ENCODE assay signal across 8 cellular contexts in the genomic region with DNA sequence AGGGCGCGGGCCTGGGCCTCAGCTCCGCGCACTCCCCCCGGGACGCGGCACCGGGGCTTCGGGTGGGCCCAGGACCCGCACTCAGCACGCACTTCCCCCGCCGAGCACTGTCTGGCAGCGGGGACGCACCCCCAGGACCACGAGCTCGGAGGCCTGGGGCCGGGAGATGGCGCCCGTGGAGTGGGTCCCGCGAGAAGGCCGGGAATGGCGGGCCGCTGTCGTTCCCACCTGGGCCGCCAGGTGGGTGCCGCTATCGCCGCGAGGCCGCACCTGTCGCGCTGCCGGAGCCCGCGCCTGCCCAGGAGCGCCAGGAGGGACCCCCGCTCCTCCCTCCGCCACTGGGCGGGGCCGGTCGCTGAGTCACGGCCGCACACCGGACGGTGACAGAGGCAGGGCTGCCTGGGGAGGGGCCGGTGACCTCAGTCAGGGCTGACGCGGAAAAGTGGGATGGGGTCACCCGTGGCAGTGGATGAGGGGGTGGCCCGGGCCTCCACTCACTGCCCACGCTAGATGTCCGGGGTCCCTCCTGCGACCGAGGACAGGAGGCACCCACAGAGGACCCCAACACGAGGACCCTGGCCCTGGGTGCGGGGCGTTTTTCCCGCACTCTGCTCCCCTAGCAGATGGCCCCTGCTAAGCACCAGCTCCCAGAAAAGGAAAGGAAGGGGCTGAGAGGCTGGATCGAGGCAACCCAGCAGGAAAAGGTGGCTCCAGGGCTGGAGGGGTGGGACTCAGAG. TPM values are rescaled to one million over a fixed set of nuclear protein-coding genes. Genes with fewer than 3 reads are reported as not detected.
DNase-seq lines count a peak whose midpoint lies in the region; ATAC-seq and TF ChIP-seq lines count a peak whose summit lies in the region.

No MANE protein-coding gene starts in this region.

- H3K4me3 Mint-ChIP-seq in activated CD4-positive, alpha-beta memory T cell treated with anti-CD3 and anti-CD28 coated beads, Interleukin-2, amount 10 ng/mL, durations not matched to agents 7 days and 5 days: peak overlapping the region; percentile 13
- no peak overlapping the region for H3K4me3 Mint-ChIP-seq in natural killer cell treated with Interleukin-12 subunit alpha and Interleukin-12 subunit beta and Interleukin-15 and Interleukin-18, amount 100 ng/mL, for 72 hours

- WGBS in urinary bladder: 5% methylated on average over 60 of the region's 61 CpGs

- H3K4me3 ChIP-seq in epithelial cell of esophagus (ENCODE audit: low read length) (peak overlapping the region; percentile 25), urinary bladder (ENCODE audit: low read depth, low read length) (peak overlapping the region; percentile 28)

- peaks cover 34% of the 10 kb centered on the region for H3K4me1 Mint-ChIP-seq in activated CD4-positive, alpha-beta memory T cell treated with anti-CD3 and anti-CD28 coated beads, Interleukin-2, amount 10 ng/mL, durations not matched to agents 7 days and 5 days
- peaks cover 11 to 16% of the 10 kb centered on the region in 2 donors for H3K4me1 Mint-ChIP-seq in natural killer cell treated with Interleukin-12 subunit alpha and Interleukin-12 subunit beta and Interleukin-15 and Interleukin-18, amount 100 ng/mL, for 72 hours (ENCODE audit: low read depth in 2 of 2)

- CTCF ChIA-PET in activated CD4-positive, alpha-beta memory T cell treated with anti-CD3 and anti-CD28 coated beads, Interleukin-2, amount 10 ng/mL, durations not matched to agents 7 days and 5 days (lab: Charles Lee): interaction anchor here (1.0 to 3.4 kb wide), 3 partner anchors 33 to 81 kb away, joined by 3 to 14 read pairs (median 9); partner anchors contain the start of gene FAAP100

- no peak overlapping the region for H3K27ac ChIP-seq in urinary bladder (ENCODE audit: low read depth)

- peak; percentile 69 for TF ChIP-seq CTCF in LNCAP (IDR thresholded peaks at IDR 0.05)
- TF ChIP-seq CTCF in epithelial cell of esophagus (IDR thresholded peaks at IDR 0.05; ENCODE audit: insufficient read depth, low read depth, low read length, missing control alignments): peak; percentile 28

- peaks cover 5% of the 10 kb centered on the region for H3K36me3 Mint-ChIP-seq in activated CD4-positive, alpha-beta memory T cell treated with anti-CD3 and anti-CD28 coated beads, Interleukin-2, amount 10 ng/mL, durations not matched to agents 7 days and 5 days (ENCODE audit: low read depth)
- no peaks in the 10 kb centered on the region for H3K36me3 Mint-ChIP-seq in natural killer cell treated with Interleukin-12 subunit alpha and Interleukin-12 subunit beta and Interleukin-15 and Interleukin-18, amount 100 ng/mL, for 72 hours

- H3K36me3 ChIP-seq in urinary bladder (ENCODE audit: insufficient read depth): no peaks in the 10 kb centered on the region

- ATAC-seq in natural killer cell treated with Interleukin-12 subunit alpha and Interleukin-12 subunit beta and Interleukin-15 and Interleukin-18, amount 100 ng/mL, for 72 hours: peak; percentile 48 to 58
- ATAC-seq in HG02870 (IDR thresholded peaks at IDR 0.05; ENCODE audit: unreplicated experiment): no peak

- DNase-seq in COR-L47 (lab: John Stamatoyannopoulos, UW) (peak; percentile 88), epithelial cell of esophagus (ENCODE audit: low read depth) (peak; percentile 53), medulla oblongata (ENCODE audit: extremely low spot score) (no peak)
- peak; percentile 70 for DNase-seq in activated CD4-positive, alpha-beta memory T cell treated with anti-CD3 and anti-CD28 coated beads, Interleukin-2, amount 10 ng/mL, durations not matched to agents 7 days and 5 days
- no peak for DNase-seq in natural killer cell treated with Interleukin-12 subunit alpha and Interleukin-12 subunit beta and Interleukin-15 and Interleukin-18, amount 100 ng/mL, for 72 hours (ENCODE audit: low spot score)

- H3K27ac Mint-ChIP-seq in activated CD4-positive, alpha-beta memory T cell treated with anti-CD3 and anti-CD28 coated beads, Interleukin-2, amount 10 ng/mL, durations not matched to agents 7 days and 5 days: no peak overlapping the region
- no peak overlapping the region for H3K27ac Mint-ChIP-seq in natural killer cell treated with Interleukin-12 subunit alpha and Interleukin-12 subunit beta and Interleukin-15 and Interleukin-18, amount 100 ng/mL, for 72 hours

- peaks cover 11% of the 10 kb centered on the region for H3K27me3 Mint-ChIP-seq in activated CD4-positive, alpha-beta memory T cell treated with anti-CD3 and anti-CD28 coated beads, Interleukin-2, amount 10 ng/mL, durations not matched to agents 7 days and 5 days
- peaks cover 0 to 2% of the 10 kb centered on the region in 2 donors for H3K27me3 Mint-ChIP-seq in natural killer cell treated with Interleukin-12 subunit alpha and Interleukin-12 subunit beta and Interleukin-15 and Interleukin-18, amount 100 ng/mL, for 72 hours

- H3K4me1 ChIP-seq in urinary bladder (ENCODE audit: insufficient read depth): no peaks in the 10 kb centered on the region

- POLR2A ChIA-PET in activated CD4-positive, alpha-beta memory T cell treated with anti-CD3 and anti-CD28 coated beads, Interleukin-2, amount 10 ng/mL, durations not matched to agents 7 days and 5 days (lab: Charles Lee): interaction anchor here (0.7 to 1.5 kb wide), 7 partner anchors 9 to 146 kb away, joined by 3 to 7 read pairs (median 3); partner anchors contain the start of gene FAAP100

- no peaks in the 10 kb centered on the region for H3K9me3 Mint-ChIP-seq in activated CD4-positive, alpha-beta memory T cell treated with anti-CD3 and anti-CD28 coated beads, Interleukin-2, amount 10 ng/mL, durations not matched to agents 7 days and 5 days
- no peaks in the 10 kb centered on the region for H3K9me3 Mint-ChIP-seq in natural killer cell treated with Interleukin-12 subunit alpha and Interleukin-12 subunit beta and Interleukin-15 and Interleukin-18, amount 100 ng/mL, for 72 hours

RNA-seq across cellular contexts. Expression of gene ACTG1, which starts 6.9 kb away (rescaled TPM):
- 1,000 to 10,000 TPM; 3,658 to 3,769 TPM for total RNA-seq in activated CD4-positive, alpha-beta memory T cell treated with anti-CD3 and anti-CD28 coated beads, Interleukin-2, amount 10 ng/mL, durations not matched to agents 7 days and 5 days
- total RNA-seq in natural killer cell treated with Interleukin-12 subunit alpha and Interleukin-12 subunit beta and Interleukin-15 and Interleukin-18, amount 100 ng/mL, for 72 hours: 1,000 to 10,000 TPM; 4,962 to 5,145 TPM
- 2,267 TPM for total RNA-seq in urinary bladder
- 2,840 TPM for polyA plus RNA-seq in urinary bladder

RNA-seq across cellular contexts. Expression of gene FSCN2, which starts 8.7 kb away (rescaled TPM):
- total RNA-seq in activated CD4-positive, alpha-beta memory T cell treated with anti-CD3 and anti-CD28 coated beads, Interleukin-2, amount 10 ng/mL, durations not matched to agents 7 days and 5 days: under 1 TPM; 0.43 to 0.50 TPM
- under 1 TPM; 0.21 to 0.64 TPM for total RNA-seq in natural killer cell treated with Interleukin-12 subunit alpha and Interleukin-12 subunit beta and Interleukin-15 and Interleukin-18, amount 100 ng/mL, for 72 hours
- total RNA-seq in urinary bladder: 0.69 TPM
- 0.43 TPM for polyA plus RNA-seq in urinary bladder

RNA-seq across cellular contexts. Expression of gene FAAP100, which starts 32.7 kb away (rescaled TPM):
- total RNA-seq in activated CD4-positive, alpha-beta memory T cell treated with anti-CD3 and anti-CD28 coated beads, Interleukin-2, amount 10 ng/mL, durations not matched to agents 7 days and 5 days: 10 to 100 TPM; 29.0 TPM
- total RNA-seq in natural killer cell treated with Interleukin-12 subunit alpha and Interleukin-12 subunit beta and Interleukin-15 and Interleukin-18, amount 100 ng/mL, for 72 hours: 10 to 100 TPM; 35.5 to 76.6 TPM
- total RNA-seq in urinary bladder: 14.0 TPM
- polyA plus RNA-seq in urinary bladder: 21.0 TPM

Comparison
In these comparisons a context has a peak if more than half of its experiments do, and no peak if none do; other contexts are left out.
1. DNase-seq: peak in COR-L47 (single experiment), activated CD4-positive, alpha-beta memory T cell treated with anti-CD3 and anti-CD28 coated beads, Interleukin-2, amount 10 ng/mL, durations not matched to agents 7 days and 5 days (single experiment) and epithelial cell of esophagus (single experiment); none in natural killer cell treated with Interleukin-12 subunit alpha and Interleukin-12 subunit beta and Interleukin-15 and Interleukin-18, amount 100 ng/mL, for 72 hours (single experiment) and medulla oblongata (single experiment).